ENCODE assay signal across 16 cellular contexts in the genomic region with DNA sequence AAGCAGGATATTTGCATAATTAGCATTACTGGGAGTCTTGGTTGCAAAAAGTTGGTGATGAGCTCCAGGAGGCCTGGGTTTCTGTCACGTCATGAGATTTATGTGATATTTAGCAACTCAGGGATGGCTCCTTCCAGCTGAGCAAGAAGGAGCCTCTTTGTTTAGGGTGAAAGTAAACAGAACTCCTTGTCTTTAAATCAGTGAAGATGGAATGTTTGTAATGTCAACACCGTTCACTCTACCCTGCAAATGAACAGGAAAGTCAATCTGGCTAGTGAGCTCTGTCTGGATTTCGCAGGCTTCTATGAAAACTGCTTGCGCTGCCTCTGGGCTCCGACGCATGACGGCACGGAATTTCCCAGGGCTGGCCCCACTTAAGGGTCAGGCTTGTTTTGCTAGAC.
DNase-seq lines count a peak whose midpoint lies in the region; ATAC-seq, FAIRE-seq and TF ChIP-seq lines count a peak whose summit lies in the region.
"Had no signal": no experiment of that assay in that cellular context is flagged by ENCODE, and none has a peak within 500 bp of the region (broad histone marks: within the 10 kb centered on the region; RNA-seq: fewer than 3 reads in every experiment).

No MANE protein-coding gene starts in this region.

- dilution Hi-C loops in mammary epithelial cell (cut with HindIII; ENCODE audit: low sequenced_read_pairs): no loop called here

- no peak overlapping the region for H3K4me2 ChIP-seq in mammary epithelial cell (ENCODE audit: insufficient read depth, low read depth, low read length)
- H3K4me2 ChIP-seq: KMS-11 had no signal

- no peaks in the 10 kb centered on the region for H3K79me2 ChIP-seq in mammary epithelial cell (ENCODE audit: insufficient read depth, low read length)

- H3K4me3 Mint-ChIP-seq in endodermal cell (no peak overlapping the region), mesothelial cell of epicardium (peak overlapping the region; percentile 11)
- H3K4me3 Mint-ChIP-seq: activated naive CD4-positive, alpha-beta T cell treated with anti-CD3 and anti-CD28 coated beads, Interleukin-2, amount 10 ng/mL, durations not matched to agents 7 days and 5 days; natural killer cell had no signal

- H4K20me1 ChIP-seq in mammary epithelial cell (ENCODE audit: insufficient read depth, low read length): no peaks in the 10 kb centered on the region

- H3K36me3 ChIP-seq in mammary epithelial cell (ENCODE audit: insufficient read depth, low read length) (no peaks in the 10 kb centered on the region), endodermal cell (ENCODE audit: control insufficient read depth, insufficient read depth, low read length) (no peaks in the 10 kb centered on the region), upper lobe of right lung (no peaks in the 10 kb centered on the region), gastrocnemius medialis (no peaks in the 10 kb centered on the region)
- H3K36me3 ChIP-seq: SJCRH30, thoracic aorta had no signal

- no peaks in the 10 kb centered on the region for H3K4me1 ChIP-seq in mammary epithelial cell (ENCODE audit: insufficient read depth, low read length)
- H3K4me1 ChIP-seq in endodermal cell (ENCODE audit: control insufficient read depth, insufficient read depth, low read length): peaks cover 10% of the 10 kb centered on the region
- H3K4me1 ChIP-seq in upper lobe of right lung: no peaks in the 10 kb centered on the region
- H3K4me1 ChIP-seq in gastrocnemius medialis: no peaks in the 10 kb centered on the region
- H3K4me1 ChIP-seq: SJCRH30 had no signal

- no peak for TF ChIP-seq CTCF in mammary epithelial cell (conservative IDR thresholded peaks at IDR 0.05 in 1 of 2, IDR thresholded peaks at IDR 0.05 in 1 of 2; ENCODE audit: extremely low read depth in 1 of 2, insufficient read depth in 1 of 2, low read depth in 1 of 2, low read length in 2 of 2)
- no peak for TF ChIP-seq CTCF in endodermal cell (conservative IDR thresholded peaks at IDR 0.05)
- no peak for TF ChIP-seq CTCF in mesothelial cell of epicardium (IDR thresholded peaks at IDR 0.05; ENCODE audit: unreplicated experiment)
- TF ChIP-seq CTCF in upper lobe of right lung (IDR thresholded peaks at IDR 0.05): no peak
- no peak for TF ChIP-seq CTCF in gastrocnemius medialis (IDR thresholded peaks at IDR 0.05 in 4 of 5, conservative IDR thresholded peaks at IDR 0.05 in 1 of 5)

- H3K9me3 ChIP-seq in mammary epithelial cell (replicated peaks; ENCODE audit: insufficient read depth, low read length) (no peaks in the 10 kb centered on the region), endodermal cell (ENCODE audit: control insufficient read depth, low read length) (peaks cover 12% of the 10 kb centered on the region), upper lobe of right lung (no peaks in the 10 kb centered on the region), gastrocnemius medialis (no peaks in the 10 kb centered on the region)
- H3K9me3 ChIP-seq: SJCRH30 had no signal

- H2AFZ ChIP-seq in mammary epithelial cell (ENCODE audit: low read depth, low read length): no peak overlapping the region

- no peak for FAIRE-seq in GM12892 (lab: Jason Lieb, UNC)

- H3K9ac ChIP-seq in mammary epithelial cell (ENCODE audit: insufficient read depth, low read length) (no peak overlapping the region), endodermal cell (ENCODE audit: extremely low read depth, low read length, poor library complexity, severe bottlenecking) (no peak overlapping the region)
- H3K9ac ChIP-seq: KMS-11 had no signal

- H3K27ac Mint-ChIP-seq in endodermal cell: peak overlapping the region; percentile 46
- peak overlapping the region; percentile 48 for H3K27ac Mint-ChIP-seq in mesothelial cell of epicardium
- H3K27ac Mint-ChIP-seq: activated naive CD4-positive, alpha-beta T cell treated with anti-CD3 and anti-CD28 coated beads, Interleukin-2, amount 10 ng/mL, durations not matched to agents 7 days and 5 days; natural killer cell had no signal

- H3K9me3 Mint-ChIP-seq in endodermal cell (peaks cover 20% of the 10 kb centered on the region), mesothelial cell of epicardium (peaks cover 28% of the 10 kb centered on the region)

- TF ChIP-seq POLR2A in gastrocnemius medialis (IDR thresholded peaks at IDR 0.05) (no peak), GM12892 (IDR thresholded peaks at IDR 0.05; ENCODE audit: low read depth, low read length) (no peak)

- in situ Hi-C loops in T47D (cut with HindIII; ENCODE audit: low pct_unique_long_range_greater_than_20kb, low sequenced_read_pairs) (no loop called here), mammary epithelial cell (cut with MboI; ENCODE audit: low sequenced_read_pairs in 2 of 2) (no loop called here), gastrocnemius medialis (cut with MboI; ENCODE audit: low sequenced_read_pairs in 4 of 4) (no loop called here)

- peak; percentile 66 to 97 for DNase-seq in T47D (ENCODE audit: low read depth in 1 of 2, low spot score in 1 of 2)
- DNase-seq in mammary epithelial cell: no peak
- no peak for DNase-seq in endodermal cell
- peak in 1 of 2 experiments; percentile 51 for DNase-seq in mesothelial cell of epicardium (ENCODE audit: low spot score in 2 of 2, unreplicated experiment in 2 of 2)
- no peak for DNase-seq in upper lobe of right lung
- no peak for DNase-seq in gastrocnemius medialis
- DNase-seq in GM12892 (ENCODE audit: insufficient read length): no peak
- DNase-seq: activated naive CD4-positive, alpha-beta T cell treated with anti-CD3 and anti-CD28 coated beads, Interleukin-2, amount 10 ng/mL, durations not matched to agents 7 days and 5 days; natural killer cell; NCI-H2081; NK-92 treated with Interleukin-12 subunit alpha and Interleukin-12 subunit beta, amount 100 ng/mL, for 24 hours; SJCRH30 had no signal

- H3K4me1 Mint-ChIP-seq in endodermal cell: peaks cover 22% of the 10 kb centered on the region
- peaks cover 17% of the 10 kb centered on the region for H3K4me1 Mint-ChIP-seq in mesothelial cell of epicardium
- H3K4me1 Mint-ChIP-seq: activated naive CD4-positive, alpha-beta T cell treated with anti-CD3 and anti-CD28 coated beads, Interleukin-2, amount 10 ng/mL, durations not matched to agents 7 days and 5 days; natural killer cell had no signal

- CTCF ChIA-PET in mammary epithelial cell (lab: Charles Lee; ENCODE audit: low non-redundant PET): no interaction called here

- no TSS peak for BruUV-seq in mammary epithelial cell (replicated peaks; lab: Mats Ljungman, UMichigan)

- H3K36me3 Mint-ChIP-seq in endodermal cell (ENCODE audit: low read depth): peaks cover 4% of the 10 kb centered on the region
- H3K36me3 Mint-ChIP-seq in mesothelial cell of epicardium: peaks cover 10% of the 10 kb centered on the region
- H3K36me3 Mint-ChIP-seq: activated naive CD4-positive, alpha-beta T cell treated with anti-CD3 and anti-CD28 coated beads, Interleukin-2, amount 10 ng/mL, durations not matched to agents 7 days and 5 days; natural killer cell had no signal

- WGBS in mammary epithelial cell (ENCODE audit: low coverage, missing lambda C conversion rate): 80% methylated on average over 8 of the region's 8 CpGs
- 57 to 73% methylated on average over 7 to 8 of the region's 8 CpGs for WGBS in endodermal cell (ENCODE audit: insufficient coverage in 1 of 2, insufficient read length in 1 of 2), 2 experiments

- ATAC-seq in upper lobe of right lung (peak; percentile 36), gastrocnemius medialis (no peak), GM19324 (IDR thresholded peaks at IDR 0.05; ENCODE audit: low FRiP score, unreplicated experiment) (no peak)
- ATAC-seq: esophagus mucosa, natural killer cell had no signal

- intact Hi-C loops in mammary epithelial cell (cut with micrococcal nuclease): no loop called here
- intact Hi-C loops in upper lobe of right lung (cut with DNase I): no loop called here
- intact Hi-C loops in gastrocnemius medialis (cut with DNase I; ENCODE audit: low total_unique reads): no loop called here

- H3K27ac ChIP-seq in mammary epithelial cell (ENCODE audit: insufficient read depth, low read depth, low read length) (no peak overlapping the region), endodermal cell (ENCODE audit: low read depth, low read length) (no peak overlapping the region), upper lobe of right lung (no peak overlapping the region), gastrocnemius medialis (no peak overlapping the region)
- H3K27ac ChIP-seq: KMS-11, SJCRH30, thoracic aorta had no signal

- H3K27me3 Mint-ChIP-seq in endodermal cell (ENCODE audit: insufficient read depth) (no peaks in the 10 kb centered on the region), mesothelial cell of epicardium (ENCODE audit: low read depth) (no peaks in the 10 kb centered on the region)

- no peaks in the 10 kb centered on the region for H3K27me3 ChIP-seq in mammary epithelial cell (ENCODE audit: insufficient read depth, low read length)
- H3K27me3 ChIP-seq in endodermal cell (ENCODE audit: control insufficient read depth, insufficient read depth, low read length, poor library complexity, severe bottlenecking): no peaks in the 10 kb centered on the region
- H3K27me3 ChIP-seq in upper lobe of right lung: no peaks in the 10 kb centered on the region
- no peaks in the 10 kb centered on the region for H3K27me3 ChIP-seq in gastrocnemius medialis
- H3K27me3 ChIP-seq: SJCRH30 had no signal

- H3K4me3 ChIP-seq in mammary epithelial cell (replicated peaks in 1 of 3; ENCODE audit: insufficient read depth in 1 of 3, low read depth in 2 of 3, low read length in 3 of 3) (no peak overlapping the region), endodermal cell (ENCODE audit: low read length) (peak overlapping the region; percentile 26), upper lobe of right lung (no peak overlapping the region), gastrocnemius medialis (no peak overlapping the region)
- H3K4me3 ChIP-seq: SJCRH30, thoracic aorta had no signal

Comparison
In these comparisons a context has a peak if more than half of its experiments do, and no peak if none do; other contexts are left out.
1. DNase-seq: peak in T47D (2 of 2); none in mammary epithelial cell (single experiment), endodermal cell (single experiment), upper lobe of right lung (single experiment), gastrocnemius medialis (0 of 2) and GM12892 (single experiment).